ENCODE assay signal across 1 cellular context in genomic region chr7:139482662-139483466, GRCh38.
TF ChIP-seq lines count a peak whose summit lies in the region.

No MANE protein-coding gene starts in this region.

TF ChIP-seq in GM23338, 12 proteins besides CTCF, POLR2A, EP300 and RAD21 (continued from another document):
- TF ChIP-seq, protein P1, sequence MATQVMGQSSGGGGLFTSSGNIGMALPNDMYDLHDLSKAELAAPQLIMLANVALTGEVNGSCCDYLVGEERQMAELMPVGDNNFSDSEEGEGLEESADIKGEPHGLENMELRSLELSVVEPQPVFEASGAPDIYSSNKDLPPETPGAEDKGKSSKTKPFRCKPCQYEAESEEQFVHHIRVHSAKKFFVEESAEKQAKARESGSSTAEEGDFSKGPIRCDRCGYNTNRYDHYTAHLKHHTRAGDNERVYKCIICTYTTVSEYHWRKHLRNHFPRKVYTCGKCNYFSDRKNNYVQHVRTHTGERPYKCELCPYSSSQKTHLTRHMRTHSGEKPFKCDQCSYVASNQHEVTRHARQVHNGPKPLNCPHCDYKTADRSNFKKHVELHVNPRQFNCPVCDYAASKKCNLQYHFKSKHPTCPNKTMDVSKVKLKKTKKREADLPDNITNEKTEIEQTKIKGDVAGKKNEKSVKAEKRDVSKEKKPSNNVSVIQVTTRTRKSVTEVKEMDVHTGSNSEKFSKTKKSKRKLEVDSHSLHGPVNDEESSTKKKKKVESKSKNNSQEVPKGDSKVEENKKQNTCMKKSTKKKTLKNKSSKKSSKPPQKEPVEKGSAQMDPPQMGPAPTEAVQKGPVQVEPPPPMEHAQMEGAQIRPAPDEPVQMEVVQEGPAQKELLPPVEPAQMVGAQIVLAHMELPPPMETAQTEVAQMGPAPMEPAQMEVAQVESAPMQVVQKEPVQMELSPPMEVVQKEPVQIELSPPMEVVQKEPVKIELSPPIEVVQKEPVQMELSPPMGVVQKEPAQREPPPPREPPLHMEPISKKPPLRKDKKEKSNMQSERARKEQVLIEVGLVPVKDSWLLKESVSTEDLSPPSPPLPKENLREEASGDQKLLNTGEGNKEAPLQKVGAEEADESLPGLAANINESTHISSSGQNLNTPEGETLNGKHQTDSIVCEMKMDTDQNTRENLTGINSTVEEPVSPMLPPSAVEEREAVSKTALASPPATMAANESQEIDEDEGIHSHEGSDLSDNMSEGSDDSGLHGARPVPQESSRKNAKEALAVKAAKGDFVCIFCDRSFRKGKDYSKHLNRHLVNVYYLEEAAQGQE (IDR thresholded peaks at IDR 0.05; ENCODE audit: unreplicated experiment) = no peak
- TF ChIP-seq EZH2 (IDR thresholded peaks at IDR 0.05; ENCODE audit: low read depth, unreplicated experiment) = no peak
- no peak for TF ChIP-seq ZNF114 (CRISPR knock-in tag; IDR thresholded peaks at IDR 0.05)
TF ChIP-seq in GM23338: peak in this region for 1.
